1 cellular context compared by ENCODE assay signal in genomic region chr2:241309684-241310117, GRCh38.
TF ChIP-seq lines count a peak whose summit lies in the region.

No MANE protein-coding gene starts in this region.

TF ChIP-seq in GM12878, 131 proteins besides CTCF, POLR2A, EP300 and RAD21 (continued from another document and continues in another):
- TF ChIP-seq ZNF687 (IDR thresholded peaks at IDR 0.05) (no peak), SIN3A (IDR thresholded peaks at IDR 0.05; ENCODE audit: low read depth, low read length) (no peak), CUX1 (IDR thresholded peaks at IDR 0.05; ENCODE audit: insufficient replicate concordance, low read depth, low read length) (peak; percentile 44), LARP7 (IDR thresholded peaks at IDR 0.05) (no peak), PRDM15 (CRISPR knock-in tag; IDR thresholded peaks at IDR 0.05) (no peak), WRNIP1 (IDR thresholded peaks at IDR 0.05; ENCODE audit: borderline replicate concordance, low read depth, low read length) (no peak), TAF1 (IDR thresholded peaks at IDR 0.05; ENCODE audit: borderline replicate concordance, low read depth, low read length) (peak; percentile 56; the same call in 1 of the 2 replicates), NRF1 (conservative IDR thresholded peaks at IDR 0.05; ENCODE audit: low read depth, low read length) (no peak), ASH2L (IDR thresholded peaks at IDR 0.05; ENCODE audit: borderline replicate concordance, low read depth) (no peak), CREB1 (IDR thresholded peaks at IDR 0.05; ENCODE audit: low read depth) (no peak), E4F1 (IDR thresholded peaks at IDR 0.05; ENCODE audit: borderline replicate concordance, partially characterized antibody) (no peak), TCF3 (IDR thresholded peaks at IDR 0.05; ENCODE audit: borderline replicate concordance, insufficient read depth, low read depth, low read length) (0 out of 2 replicates have a peak, but pooled peaks have one; percentile 46), NBN (IDR thresholded peaks at IDR 0.05) (peak; percentile 55; the same call in 1 of the 2 replicates), ESRRA (IDR thresholded peaks at IDR 0.05; ENCODE audit: low read length) (no peak), CEBPB (IDR thresholded peaks at IDR 0.05; ENCODE audit: borderline replicate concordance in 1 of 2, low read depth in 2 of 2, low read length in 2 of 2) (no peak), RAD51 (IDR thresholded peaks at IDR 0.05) (0 out of 2 replicates have a peak, but pooled peaks have one; percentile 7), ZNF592 (IDR thresholded peaks at IDR 0.05) (no peak), SP1 (IDR thresholded peaks at IDR 0.05; ENCODE audit: low read depth, low read length) (no peak), ZBTB40 (IDR thresholded peaks at IDR 0.05; ENCODE audit: borderline replicate concordance) (no peak), TCF12 (IDR thresholded peaks at IDR 0.05; ENCODE audit: low read depth, low read length) (peak; percentile 83; the same call in 1 of the 2 replicates), BHLHE40 (IDR thresholded peaks at IDR 0.05; ENCODE audit: borderline replicate concordance in 1 of 2, low read depth in 2 of 2, low read length in 1 of 2) (peak; percentile 81 to 83), ATF7 (IDR thresholded peaks at IDR 0.05; ENCODE audit: low read depth) (no peak), RUNX3 (IDR thresholded peaks at IDR 0.05; ENCODE audit: low read length) (no peak), YY1 (IDR thresholded peaks at IDR 0.05; ENCODE audit: low read depth, low read length) (peak; percentile 56; the same call in 1 of the 2 replicates), CBFB (IDR thresholded peaks at IDR 0.05; ENCODE audit: low read depth) (peak; percentile 61), MEF2A (IDR thresholded peaks at IDR 0.05; ENCODE audit: insufficient read depth, low read depth, low read length) (no peak), TARDBP (IDR thresholded peaks at IDR 0.05; ENCODE audit: borderline replicate concordance) (no peak), CHD2 (IDR thresholded peaks at IDR 0.05; ENCODE audit: borderline replicate concordance, low read depth, low read length) (0 out of 2 replicates have a peak, but pooled peaks have one; percentile 23), EGR1 (IDR thresholded peaks at IDR 0.05; ENCODE audit: borderline replicate concordance in 1 of 2, low read depth in 2 of 2, low read length in 2 of 2) (no peak), TCF7 (IDR thresholded peaks at IDR 0.05; ENCODE audit: borderline replicate concordance) (no peak)
